ENCODE assay signal across 1 cellular context in the genomic region with DNA sequence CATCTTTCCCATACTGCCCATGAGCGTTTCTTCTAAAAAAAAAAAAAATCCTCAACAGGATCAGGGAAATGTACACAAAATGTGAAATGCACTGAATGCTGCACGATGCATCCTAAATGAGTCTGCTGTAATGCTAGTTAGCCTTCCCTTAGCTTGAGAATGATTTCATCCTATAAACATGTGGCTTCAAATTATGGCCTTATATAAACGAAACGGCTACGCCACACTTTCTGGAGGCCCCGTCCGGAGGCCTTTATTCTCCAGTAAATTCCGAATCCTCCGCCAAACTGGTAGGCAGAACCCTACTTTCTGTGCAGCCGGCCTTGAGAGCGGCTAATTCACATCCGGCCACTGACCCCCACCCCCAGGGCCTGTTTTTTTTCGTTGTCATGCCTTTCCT.
TF ChIP-seq lines count a peak whose summit lies in the region.

No MANE protein-coding gene starts in this region.

TF ChIP-seq in GM23338, 12 proteins besides CTCF, POLR2A, EP300 and RAD21 (continued from another document):
- TF ChIP-seq, protein P1, sequence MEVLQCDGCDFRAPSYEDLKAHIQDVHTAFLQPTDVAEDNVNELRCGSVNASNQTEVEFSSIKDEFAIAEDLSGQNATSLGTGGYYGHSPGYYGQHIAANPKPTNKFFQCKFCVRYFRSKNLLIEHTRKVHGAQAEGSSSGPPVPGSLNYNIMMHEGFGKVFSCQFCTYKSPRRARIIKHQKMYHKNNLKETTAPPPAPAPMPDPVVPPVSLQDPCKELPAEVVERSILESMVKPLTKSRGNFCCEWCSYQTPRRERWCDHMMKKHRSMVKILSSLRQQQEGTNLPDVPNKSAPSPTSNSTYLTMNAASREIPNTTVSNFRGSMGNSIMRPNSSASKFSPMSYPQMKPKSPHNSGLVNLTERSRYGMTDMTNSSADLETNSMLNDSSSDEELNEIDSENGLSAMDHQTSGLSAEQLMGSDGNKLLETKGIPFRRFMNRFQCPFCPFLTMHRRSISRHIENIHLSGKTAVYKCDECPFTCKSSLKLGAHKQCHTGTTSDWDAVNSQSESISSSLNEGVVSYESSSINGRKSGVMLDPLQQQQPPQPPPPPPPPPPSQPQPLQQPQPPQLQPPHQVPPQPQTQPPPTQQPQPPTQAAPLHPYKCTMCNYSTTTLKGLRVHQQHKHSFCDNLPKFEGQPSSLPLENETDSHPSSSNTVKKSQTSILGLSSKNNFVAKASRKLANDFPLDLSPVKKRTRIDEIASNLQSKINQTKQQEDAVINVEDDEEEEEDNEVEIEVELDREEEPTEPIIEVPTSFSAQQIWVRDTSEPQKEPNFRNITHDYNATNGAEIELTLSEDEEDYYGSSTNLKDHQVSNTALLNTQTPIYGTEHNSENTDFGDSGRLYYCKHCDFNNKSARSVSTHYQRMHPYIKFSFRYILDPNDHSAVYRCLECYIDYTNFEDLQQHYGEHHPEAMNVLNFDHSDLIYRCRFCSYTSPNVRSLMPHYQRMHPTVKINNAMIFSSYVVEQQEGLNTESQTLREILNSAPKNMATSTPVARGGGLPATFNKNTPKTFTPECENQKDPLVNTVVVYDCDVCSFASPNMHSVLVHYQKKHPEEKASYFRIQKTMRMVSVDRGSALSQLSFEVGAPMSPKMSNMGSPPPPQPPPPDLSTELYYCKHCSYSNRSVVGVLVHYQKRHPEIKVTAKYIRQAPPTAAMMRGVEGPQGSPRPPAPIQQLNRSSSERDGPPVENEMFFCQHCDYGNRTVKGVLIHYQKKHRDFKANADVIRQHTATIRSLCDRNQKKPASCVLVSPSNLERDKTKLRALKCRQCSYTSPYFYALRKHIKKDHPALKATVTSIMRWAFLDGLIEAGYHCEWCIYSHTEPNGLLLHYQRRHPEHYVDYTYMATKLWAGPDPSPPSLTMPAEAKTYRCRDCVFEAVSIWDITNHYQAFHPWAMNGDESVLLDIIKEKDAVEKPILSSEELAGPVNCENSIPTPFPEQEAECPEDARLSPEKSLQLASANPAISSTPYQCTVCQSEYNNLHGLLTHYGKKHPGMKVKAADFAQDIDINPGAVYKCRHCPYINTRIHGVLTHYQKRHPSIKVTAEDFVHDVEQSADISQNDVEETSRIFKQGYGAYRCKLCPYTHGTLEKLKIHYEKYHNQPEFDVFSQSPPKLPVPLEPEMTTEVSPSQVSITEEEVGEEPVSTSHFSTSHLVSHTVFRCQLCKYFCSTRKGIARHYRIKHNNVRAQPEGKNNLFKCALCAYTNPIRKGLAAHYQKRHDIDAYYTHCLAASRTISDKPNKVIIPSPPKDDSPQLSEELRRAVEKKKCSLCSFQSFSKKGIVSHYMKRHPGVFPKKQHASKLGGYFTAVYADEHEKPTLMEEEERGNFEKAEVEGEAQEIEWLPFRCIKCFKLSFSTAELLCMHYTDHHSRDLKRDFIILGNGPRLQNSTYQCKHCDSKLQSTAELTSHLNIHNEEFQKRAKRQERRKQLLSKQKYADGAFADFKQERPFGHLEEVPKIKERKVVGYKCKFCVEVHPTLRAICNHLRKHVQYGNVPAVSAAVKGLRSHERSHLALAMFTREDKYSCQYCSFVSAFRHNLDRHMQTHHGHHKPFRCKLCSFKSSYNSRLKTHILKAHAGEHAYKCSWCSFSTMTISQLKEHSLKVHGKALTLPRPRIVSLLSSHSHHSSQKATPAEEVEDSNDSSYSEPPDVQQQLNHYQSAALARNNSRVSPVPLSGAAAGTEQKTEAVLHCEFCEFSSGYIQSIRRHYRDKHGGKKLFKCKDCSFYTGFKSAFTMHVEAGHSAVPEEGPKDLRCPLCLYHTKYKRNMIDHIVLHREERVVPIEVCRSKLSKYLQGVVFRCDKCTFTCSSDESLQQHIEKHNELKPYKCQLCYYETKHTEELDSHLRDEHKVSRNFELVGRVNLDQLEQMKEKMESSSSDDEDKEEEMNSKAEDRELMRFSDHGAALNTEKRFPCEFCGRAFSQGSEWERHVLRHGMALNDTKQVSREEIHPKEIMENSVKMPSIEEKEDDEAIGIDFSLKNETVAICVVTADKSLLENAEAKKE (CRISPR knock-in tag; IDR thresholded peaks at IDR 0.05): no peak
TF ChIP-seq in GM23338: peak in this region for 0.
